Comparison of ENCODE assay signal across 19 cellular contexts in the genomic region with DNA sequence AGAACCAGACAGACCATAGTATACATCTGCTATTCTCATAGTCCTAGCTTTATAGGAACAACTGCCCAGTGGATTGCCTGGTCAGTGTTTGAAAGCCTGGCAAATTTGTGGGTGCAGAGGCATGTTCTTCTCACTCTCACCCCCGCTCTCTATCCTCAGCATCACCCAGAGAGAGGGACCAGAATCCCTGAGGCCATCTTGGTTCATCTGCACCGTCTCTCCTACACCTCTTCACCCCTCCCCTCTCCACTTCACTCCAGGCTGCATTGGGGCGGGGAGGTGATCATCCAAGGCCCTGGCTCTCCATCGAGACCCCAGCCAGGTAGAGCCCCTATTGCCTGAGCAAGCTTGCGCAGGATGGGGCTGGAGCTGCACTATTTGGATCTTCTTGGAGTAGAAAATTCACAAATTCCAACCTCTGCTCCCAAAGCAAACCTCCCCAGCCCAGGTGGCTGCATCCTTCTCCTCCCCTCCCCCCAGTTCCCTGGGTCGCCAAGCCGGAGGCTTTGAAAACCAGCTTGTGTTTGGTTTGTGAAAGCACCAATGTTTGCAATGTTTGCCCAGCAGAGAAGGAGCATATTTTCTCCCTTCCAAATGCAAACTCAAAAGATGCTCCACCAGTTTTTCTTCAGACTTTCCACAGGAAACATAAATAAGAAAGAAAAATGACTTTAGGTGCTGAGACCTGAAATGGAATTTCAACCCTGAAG. TPM values are rescaled to one million over a fixed set of nuclear protein-coding genes. Genes with fewer than 3 reads are reported as not detected.
DNase-seq lines count a peak whose midpoint lies in the region; ATAC-seq and TF ChIP-seq lines count a peak whose summit lies in the region.
"Had no signal": no experiment of that assay in that cellular context is flagged by ENCODE, and none has a peak within 500 bp of the region (broad histone marks: within the 10 kb centered on the region; RNA-seq: fewer than 3 reads in every experiment).

No MANE protein-coding gene starts in this region.

- H2BK5ac ChIP-seq in mesendoderm (ENCODE audit: low read length), result no peak overlapping the region

- H4K8ac ChIP-seq in mesendoderm (ENCODE audit: low read depth, low read length), result no peak overlapping the region

- no peaks in the 10 kb centered on the region for H3K36me3 ChIP-seq in left ventricle myocardium inferior
- no peaks in the 10 kb centered on the region for H3K36me3 ChIP-seq in right atrium auricular region
- H3K36me3 ChIP-seq in PC-9 (ENCODE audit: low read depth), result no peaks in the 10 kb centered on the region
- H3K36me3 ChIP-seq in mesendoderm (ENCODE audit: control insufficient read depth, insufficient read depth, low read length), result no peaks in the 10 kb centered on the region

- POLR2A ChIA-PET in PC-9 (lab: Charles Lee; ENCODE audit: unreplicated experiment), result interaction anchor here (0.6 to 0.8 kb wide), 3 partner anchors 12 to 1841 kb away, joined by 3 to 4 read pairs (median 3); no protein-coding TSS in a partner anchor
- POLR2A ChIA-PET in RWPE1 (lab: Yijun Ruan, JAX; ENCODE audit: low non-redundant PET), result no interaction called here

- no peaks in the 10 kb centered on the region for H4K20me1 ChIP-seq in PC-9 (ENCODE audit: insufficient read depth)

- no peak overlapping the region for H2AK5ac ChIP-seq in mesendoderm (ENCODE audit: low read length)

- no peak overlapping the region for H2AFZ ChIP-seq in PC-9

- H3K27ac ChIP-seq in left ventricle myocardium inferior (replicated peaks), result peak overlapping the region; percentile 65
- H3K27ac ChIP-seq in right atrium auricular region, result peak overlapping the region in 1 of 2 donors; percentile 5
- H3K27ac ChIP-seq in PC-9, result no peak overlapping the region
- no peak overlapping the region for H3K27ac ChIP-seq in mesendoderm (ENCODE audit: low read depth, low read length)
- no peak overlapping the region for H3K27ac ChIP-seq in RWPE1
- H3K27ac ChIP-seq: psoas muscle had no signal

- H3K4me2 ChIP-seq in PC-9 (peak overlapping the region; percentile 69), mesendoderm (ENCODE audit: low read length) (no peak overlapping the region)

- no peak overlapping the region for H2BK15ac ChIP-seq in mesendoderm (replicated peaks; ENCODE audit: low read depth)

- H3K4me1 ChIP-seq in left ventricle myocardium inferior (peaks cover 23% of the 10 kb centered on the region), right atrium auricular region (peaks cover 0 to 15% of the 10 kb centered on the region in 2 donors), PC-9 (replicated peaks; ENCODE audit: insufficient read depth) (peaks cover 35% of the 10 kb centered on the region), mesendoderm (ENCODE audit: control insufficient read depth, low read depth, low read length) (peaks cover 6% of the 10 kb centered on the region)

- no peak overlapping the region for H4K5ac ChIP-seq in mesendoderm (ENCODE audit: low read length)

- CTCF ChIA-PET in PC-9 (lab: Charles Lee) (interaction anchor here (0.7 kb wide), 1 partner anchor 934 kb away, joined by 3 read pairs; a partner anchor contains a TSS), RWPE1 (lab: Yijun Ruan, JAX) (interaction anchor here (1.0 kb wide), 1 partner anchor 10 kb away, joined by 3 read pairs; no protein-coding TSS in a partner anchor)

- no peak for TF ChIP-seq CTCF in left ventricle myocardium inferior (IDR thresholded peaks at IDR 0.05; ENCODE audit: borderline replicate concordance)
- no peak for TF ChIP-seq CTCF in right atrium auricular region (IDR thresholded peaks at IDR 0.05)
- TF ChIP-seq CTCF in PC-9 (conservative IDR thresholded peaks at IDR 0.05), result no peak
- TF ChIP-seq CTCF in RWPE1 (conservative IDR thresholded peaks at IDR 0.05; ENCODE audit: low read depth), result no peak

- H3F3A ChIP-seq in PC-9 (ENCODE audit: insufficient read depth, low read depth), result peaks cover 22% of the 10 kb centered on the region

- no peak overlapping the region for H3K4ac ChIP-seq in mesendoderm (ENCODE audit: low read depth, low read length)

- no peak overlapping the region for H3K23ac ChIP-seq in mesendoderm (ENCODE audit: low read length)

- H3K9ac ChIP-seq in mesendoderm (ENCODE audit: low read length), result no peak overlapping the region

- DNase-seq in left ventricle myocardium inferior (no peak), right atrium auricular region (ENCODE audit: low spot score) (no peak), PC-9 (peak in 1 of 2 experiments; percentile 74), mesendoderm (peak; percentile 32), NCI-H2081 treated with DMSO at 0.1 percent for 48 hours (lab: John Stamatoyannopoulos, UW) (no peak), RWPE1 (ENCODE audit: low spot score) (no peak)
- DNase-seq: activated CD8-positive, alpha-beta memory T cell treated with anti-CD3 and anti-CD28 coated beads for 24 hours; activated naive CD4-positive, alpha-beta T cell; activated T-cell treated with anti-CD3 and anti-CD28 coated beads, Interleukin-2, amount 50 U/mL, for 4 hours; amygdala; CD4-positive, CD25-positive, alpha-beta regulatory T cell; DMS 273 treated with DMSO at 0.1 percent for 48 hours; GF-D8; Karpas-422; midbrain; NCI-H82; psoas muscle had no signal

- no TSS peak for BruUV-seq in PC-9 (replicated peaks; lab: Mats Ljungman, UMichigan)

- no peak overlapping the region for H3K4me3 ChIP-seq in left ventricle myocardium inferior
- no peak overlapping the region for H3K4me3 ChIP-seq in right atrium auricular region
- 0 out of 2 replicates have a peak overlapping the region, but pooled peaks have one; percentile 0 for H3K4me3 ChIP-seq in PC-9
- no peak overlapping the region for H3K4me3 ChIP-seq in mesendoderm (ENCODE audit: low read length)
- H3K4me3 ChIP-seq: psoas muscle had no signal

- H3K9me3 ChIP-seq in left ventricle myocardium inferior (replicated peaks) (no peaks in the 10 kb centered on the region), right atrium auricular region (no peaks in the 10 kb centered on the region), PC-9 (ENCODE audit: insufficient read depth, low read depth) (no peaks in the 10 kb centered on the region)
- H3K9me3 ChIP-seq: psoas muscle had no signal

- no CpG with 5 or more reads among the region's 7 CpGs for WGBS in mesendoderm (ENCODE audit: extremely low coverage, insufficient coverage, low lambda C conversion rate)

- no peaks in the 10 kb centered on the region for H3K9me2 ChIP-seq in PC-9 (ENCODE audit: insufficient read depth)

- no peak overlapping the region for H2BK120ac ChIP-seq in mesendoderm (ENCODE audit: low read depth, low read length)

- H3K27me3 ChIP-seq in left ventricle myocardium inferior (ENCODE audit: low read depth) (peaks cover 23% of the 10 kb centered on the region), right atrium auricular region (no peaks in the 10 kb centered on the region), PC-9 (ENCODE audit: insufficient read depth, low read depth) (peaks cover 26% of the 10 kb centered on the region; the same call in 1 of the 2 replicates), mesendoderm (ENCODE audit: insufficient read depth, low read length, poor library complexity) (peaks cover 47% of the 10 kb centered on the region)

- H3K79me1 ChIP-seq in mesendoderm (ENCODE audit: low read length), result no peaks in the 10 kb centered on the region

- H3K79me2 ChIP-seq in PC-9 (ENCODE audit: low read depth) (no peaks in the 10 kb centered on the region), mesendoderm (ENCODE audit: control insufficient read depth, insufficient read depth, low read length) (no peaks in the 10 kb centered on the region)

- H3K56ac ChIP-seq in mesendoderm (ENCODE audit: low read length), result no peak overlapping the region

- no peak for ATAC-seq in GM21723 (IDR thresholded peaks at IDR 0.05; ENCODE audit: unreplicated experiment)
- ATAC-seq: activated T-cell treated with anti-CD3 and anti-CD28 coated beads, Interleukin-2, amount 50 U/mL, for 4 hours; natural killer cell treated with Interleukin-12 subunit alpha and Interleukin-12 subunit beta and Interleukin-15 and Interleukin-18, amount 100 ng/mL, for 72 hours had no signal

- H3K18ac ChIP-seq in mesendoderm (ENCODE audit: low read length), result no peak overlapping the region

- intact Hi-C loops in left ventricle myocardium inferior (cut with micrococcal nuclease), result no loop called here
- intact Hi-C loops in PC-9 (cut with micrococcal nuclease; ENCODE audit: unreplicated experiment), result loop anchor here (10.0 kb wide), 1 partner anchor 118 kb away; a partner anchor contains a TSS

RNA-seq across cellular contexts. Expression of a gene that starts 18.6 kb away (rescaled TPM):
- total RNA-seq in left ventricle myocardium inferior (not detected), right atrium auricular region (not detected), PC-9 (2021) (not detected in 2 replicates)
- 3.0 TPM for polyA plus RNA-seq in mesendoderm (2013, experiment 1 of 2)
- 2.4 TPM for polyA plus RNA-seq in mesendoderm (2013, experiment 2 of 2)
- total RNA-seq: CD4-positive, CD25-positive, alpha-beta regulatory T cell; natural killer cell treated with Interleukin-12 subunit alpha and Interleukin-12 subunit beta and Interleukin-15 and Interleukin-18, amount 100 ng/mL, for 72 hours had no signal
- polyA plus RNA-seq: CD4-positive, CD25-positive, alpha-beta regulatory T cell had no signal

RNA-seq across cellular contexts. Expression of a gene that starts 59.4 kb away (rescaled TPM):
- total RNA-seq in left ventricle myocardium inferior (48.1 TPM), right atrium auricular region (100 to 1,000 TPM in 1 of 2 donors, 10 to 100 TPM in 1; 54.7 to 107 TPM), PC-9 (2021) (99.4 and 100 TPM in 2 replicates)
- polyA plus RNA-seq in mesendoderm (2013, experiment 1 of 2), result 13.2 TPM
- polyA plus RNA-seq in mesendoderm (2013, experiment 2 of 2), result 14.2 TPM
